Comparison of ENCODE assay signal across 29 cellular contexts in the genomic region with DNA sequence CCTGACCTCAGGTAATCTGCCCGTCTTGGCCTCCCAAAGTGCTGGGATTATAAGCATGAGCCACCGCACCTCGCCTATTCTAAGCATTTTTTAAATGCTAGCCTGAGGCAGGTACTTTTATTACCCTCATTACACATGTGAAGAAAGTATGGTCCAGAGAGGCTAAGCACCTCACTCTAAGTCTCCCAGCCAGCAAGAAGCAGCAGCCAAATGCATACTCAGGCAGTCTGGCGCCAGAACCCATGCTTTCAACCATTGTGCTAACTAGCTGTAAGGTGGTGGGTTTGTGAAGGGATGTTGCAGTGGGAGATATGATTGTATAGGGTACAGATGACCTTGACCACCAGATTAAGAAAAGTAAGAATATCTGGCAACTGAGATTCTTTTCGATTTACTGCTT. TPM values are rescaled to one million over a fixed set of nuclear protein-coding genes. Genes with fewer than 3 reads are reported as not detected.
DNase-seq lines count a peak whose midpoint lies in the region; ATAC-seq and TF ChIP-seq lines count a peak whose summit lies in the region.
"Had no signal": no experiment of that assay in that cellular context is flagged by ENCODE, and none has a peak within 500 bp of the region (broad histone marks: within the 10 kb centered on the region; RNA-seq: fewer than 3 reads in every experiment).

No MANE protein-coding gene starts in this region.

- H3K27me3 ChIP-seq in OCI-LY3 (ENCODE audit: low read depth, low read length): no peaks in the 10 kb centered on the region
- H3K27me3 ChIP-seq: breast epithelium, colonic mucosa, esophagus muscularis mucosa, pancreas, right atrium auricular region, spleen had no signal

- peaks cover 39% of the 10 kb centered on the region for H3K36me3 ChIP-seq in OCI-LY3 (replicated peaks; ENCODE audit: low read depth, low read length)
- H3K36me3 ChIP-seq: breast epithelium, colonic mucosa, esophagus muscularis mucosa, left ventricle myocardium inferior, pancreas, right atrium auricular region, spleen, thoracic aorta had no signal

- peaks cover 91% of the 10 kb centered on the region for H3K4me1 Mint-ChIP-seq in activated naive CD4-positive, alpha-beta T cell treated with anti-CD3 and anti-CD28 coated beads, Interleukin-2, amount 50 U/mL, for 24 hours
- H3K4me1 Mint-ChIP-seq in immature natural killer cell: peaks cover 77 to 92% of the 10 kb centered on the region in 2 donors
- H3K4me1 Mint-ChIP-seq: endodermal cell had no signal

- no peak overlapping the region for H2AFZ ChIP-seq in OCI-LY3 (ENCODE audit: low read depth, low read length)

- no peak overlapping the region for H3K9ac ChIP-seq in OCI-LY3 (ENCODE audit: low read length)

- no peak for ATAC-seq in GM19452 (IDR thresholded peaks at IDR 0.05; ENCODE audit: unreplicated experiment)
- ATAC-seq in HG02571 (IDR thresholded peaks at IDR 0.05; ENCODE audit: unreplicated experiment): no peak
- ATAC-seq in GM19023 (IDR thresholded peaks at IDR 0.05; ENCODE audit: unreplicated experiment): no peak
- ATAC-seq: activated CD8-positive, alpha-beta memory T cell treated with anti-CD3 and anti-CD28 coated beads, Interleukin-2, amount 10 ng/mL, durations not matched to agents 7 days and 5 days; HepG2; pancreas had no signal

- H3K27ac Mint-ChIP-seq in activated naive CD4-positive, alpha-beta T cell treated with anti-CD3 and anti-CD28 coated beads, Interleukin-2, amount 50 U/mL, for 24 hours: peak overlapping the region; percentile 70
- H3K27ac Mint-ChIP-seq in immature natural killer cell: peak overlapping the region in 4 of 6 donors; percentile 11 to 81 (median 46)
- H3K27ac Mint-ChIP-seq: activated CD8-positive, alpha-beta memory T cell treated with anti-CD3 and anti-CD28 coated beads, Interleukin-2, amount 10 ng/mL, durations not matched to agents 7 days and 5 days; endodermal cell; H9; nephron had no signal

- no peak overlapping the region for H3K4me3 ChIP-seq in OCI-LY3 (ENCODE audit: low read length)
- H3K4me3 ChIP-seq: breast epithelium, colonic mucosa, esophagus muscularis mucosa, left ventricle myocardium inferior, pancreas, right atrium auricular region, spleen, thoracic aorta had no signal

- H3K79me2 ChIP-seq in OCI-LY3 (ENCODE audit: low read length): peaks cover 98% of the 10 kb centered on the region

- peaks cover 98% of the 10 kb centered on the region for H4K20me1 ChIP-seq in OCI-LY3 (ENCODE audit: insufficient read depth, low read length)

- peaks cover 6% of the 10 kb centered on the region for H3K36me3 Mint-ChIP-seq in activated naive CD4-positive, alpha-beta T cell treated with anti-CD3 and anti-CD28 coated beads, Interleukin-2, amount 50 U/mL, for 24 hours
- peaks cover 5 to 28% (median 20%) of the 10 kb centered on the region in 3 donors for H3K36me3 Mint-ChIP-seq in immature natural killer cell

- TF ChIP-seq CTCF in OCI-LY3 (IDR thresholded peaks at IDR 0.05; ENCODE audit: low read depth, low read length): no peak

- no peaks in the 10 kb centered on the region for H3K9me3 ChIP-seq in OCI-LY3 (ENCODE audit: insufficient read depth, low read length)
- H3K9me3 ChIP-seq: breast epithelium, colonic mucosa, esophagus muscularis mucosa, left ventricle myocardium inferior, pancreas, right atrium auricular region, thoracic aorta had no signal

- H3K27me3 Mint-ChIP-seq in activated naive CD4-positive, alpha-beta T cell treated with anti-CD3 and anti-CD28 coated beads, Interleukin-2, amount 50 U/mL, for 24 hours: no peaks in the 10 kb centered on the region
- H3K27me3 Mint-ChIP-seq in immature natural killer cell (ENCODE audit: low read depth in 3 of 3): peaks cover 2 to 4% (median 2%) of the 10 kb centered on the region in 3 donors
- H3K27me3 Mint-ChIP-seq: activated CD8-positive, alpha-beta memory T cell treated with anti-CD3 and anti-CD28 coated beads, Interleukin-2, amount 10 ng/mL, durations not matched to agents 7 days and 5 days had no signal

- peak overlapping the region; percentile 24; the same call in 1 of the 2 replicates for H3K4me2 ChIP-seq in OCI-LY3 (ENCODE audit: low read length)

- H3K9me3 Mint-ChIP-seq in activated naive CD4-positive, alpha-beta T cell treated with anti-CD3 and anti-CD28 coated beads, Interleukin-2, amount 50 U/mL, for 24 hours: peaks cover 16% of the 10 kb centered on the region
- no peaks in the 10 kb centered on the region for H3K9me3 Mint-ChIP-seq in immature natural killer cell
- H3K9me3 Mint-ChIP-seq: nephron had no signal

- DNase-seq in activated naive CD4-positive, alpha-beta T cell treated with anti-CD3 and anti-CD28 coated beads, Interleukin-2, amount 50 U/mL, for 16 hours: no peak
- no peak for DNase-seq in immature natural killer cell
- DNase-seq: activated CD8-positive, alpha-beta memory T cell treated with anti-CD3 and anti-CD28 coated beads, Interleukin-2, amount 10 ng/mL, durations not matched to agents 7 days and 5 days; amniotic stem cell; colonic mucosa; endodermal cell; H9; left ventricle myocardium inferior; NCI-H1048; NCI-H2029 treated with DMSO at 0.1 percent for 48 hours; NCI-H345; NCI-H774; pancreas; spleen; stimulated activated CD4-positive, alpha-beta T cell treated with anti-CD3 and anti-CD28 coated beads, Interleukin-2, amount 100 ng/mL, for 48 hours had no signal

- no peak overlapping the region for H3K4me3 Mint-ChIP-seq in activated naive CD4-positive, alpha-beta T cell treated with anti-CD3 and anti-CD28 coated beads, Interleukin-2, amount 50 U/mL, for 24 hours
- H3K4me3 Mint-ChIP-seq in immature natural killer cell: peak overlapping the region in 3 of 5 donors; percentile 5 to 48 (median 16)
- H3K4me3 Mint-ChIP-seq: activated CD8-positive, alpha-beta memory T cell treated with anti-CD3 and anti-CD28 coated beads, Interleukin-2, amount 10 ng/mL, durations not matched to agents 7 days and 5 days; endodermal cell; H9; nephron; T-helper 1 cell treated with Interleukin-12 subunit alpha and Interleukin-12 subunit beta and Interleukin-4 antibody, amounts not matched to agents 30 μg/mL and 1 μg/mL, for 36 hours had no signal

- H3K27ac ChIP-seq in OCI-LY3 (ENCODE audit: low read length): peak overlapping the region; percentile 40
- H3K27ac ChIP-seq: breast epithelium, colonic mucosa, esophagus muscularis mucosa, HL-60, left ventricle myocardium inferior, pancreas, right atrium auricular region, RWPE1, thoracic aorta had no signal

- peaks cover 44% of the 10 kb centered on the region for H3K4me1 ChIP-seq in OCI-LY3 (ENCODE audit: low read length)
- H3K4me1 ChIP-seq: breast epithelium, colonic mucosa, esophagus muscularis mucosa, left ventricle myocardium inferior, pancreas, right atrium auricular region had no signal

RNA-seq across cellular contexts. Expression of a gene that starts 26.1 kb away (rescaled TPM):
- 100 to 1,000 TPM; 262 to 392 (median 334) TPM for polyA plus RNA-seq in immature natural killer cell
